In the genomic region with DNA sequence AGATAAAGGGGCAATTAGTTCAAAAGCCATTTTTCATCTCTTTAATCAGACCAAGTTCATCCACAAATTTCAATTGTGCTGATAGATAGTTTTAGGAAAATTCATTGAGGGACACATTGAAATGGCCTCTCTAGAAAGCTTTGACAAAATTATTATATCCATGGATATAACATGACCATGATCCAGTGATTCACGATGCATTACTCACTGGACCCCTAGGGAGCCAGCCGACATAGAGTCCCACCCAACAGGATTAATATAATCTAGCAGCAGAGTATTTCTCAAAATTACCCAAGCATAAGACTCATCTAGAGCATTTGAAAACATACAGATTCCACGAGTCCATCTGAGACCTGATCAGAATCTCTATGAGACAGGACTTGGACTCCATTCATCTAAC, we compare ENCODE assay signal across 18 cellular contexts.
"Had no signal": no experiment of that assay in that cellular context is flagged by ENCODE, and none has a peak within 500 bp of the region (broad histone marks: within the 10 kb centered on the region; RNA-seq: fewer than 3 reads in every experiment).

No MANE protein-coding gene starts in this region.

- DNase-seq: activated CD4-positive, alpha-beta memory T cell treated with anti-CD3 and anti-CD28 coated beads for 36 hours; activated CD4-positive, alpha-beta T cell treated with anti-CD3 and anti-CD28 coated beads for 4 hours; activated naive CD4-positive, alpha-beta T cell; cerebellar nuclear complex; effector CD8-positive, alpha-beta T cell; foreskin keratinocyte; glutamatergic neuron; midbrain; posterior cingulate gyrus; stimulated activated CD4-positive, alpha-beta T cell treated with anti-CD3 and anti-CD28 coated beads, Interleukin-2, amount 100 ng/mL, for 24 hours; stimulated activated naive CD4-positive, alpha-beta T cell treated with Interleukin-2 at 50 U/mL for 16 hours; transverse colon had no signal

- H3K9me3 ChIP-seq: breast epithelium, transverse colon, vagina had no signal

- H3K27me3 ChIP-seq: breast epithelium, foreskin keratinocyte, transverse colon, vagina had no signal

- ATAC-seq: activated T-helper 17 cell treated with anti-CD3 and anti-CD28 coated beads, Interleukin-2, amount 50 U/mL, for 72 hours; esophagus mucosa; foreskin keratinocyte; WTC11 had no signal

- H3K4me1 ChIP-seq: breast epithelium, transverse colon, vagina had no signal

- H3K27ac ChIP-seq: breast epithelium, foreskin keratinocyte, transverse colon, vagina had no signal

- H3K36me3 ChIP-seq: breast epithelium, transverse colon, vagina had no signal

- H3K4me3 ChIP-seq: breast epithelium, lung, transverse colon, vagina had no signal
